Comparison of ENCODE assay signal across 9 cellular contexts in the genomic region with DNA sequence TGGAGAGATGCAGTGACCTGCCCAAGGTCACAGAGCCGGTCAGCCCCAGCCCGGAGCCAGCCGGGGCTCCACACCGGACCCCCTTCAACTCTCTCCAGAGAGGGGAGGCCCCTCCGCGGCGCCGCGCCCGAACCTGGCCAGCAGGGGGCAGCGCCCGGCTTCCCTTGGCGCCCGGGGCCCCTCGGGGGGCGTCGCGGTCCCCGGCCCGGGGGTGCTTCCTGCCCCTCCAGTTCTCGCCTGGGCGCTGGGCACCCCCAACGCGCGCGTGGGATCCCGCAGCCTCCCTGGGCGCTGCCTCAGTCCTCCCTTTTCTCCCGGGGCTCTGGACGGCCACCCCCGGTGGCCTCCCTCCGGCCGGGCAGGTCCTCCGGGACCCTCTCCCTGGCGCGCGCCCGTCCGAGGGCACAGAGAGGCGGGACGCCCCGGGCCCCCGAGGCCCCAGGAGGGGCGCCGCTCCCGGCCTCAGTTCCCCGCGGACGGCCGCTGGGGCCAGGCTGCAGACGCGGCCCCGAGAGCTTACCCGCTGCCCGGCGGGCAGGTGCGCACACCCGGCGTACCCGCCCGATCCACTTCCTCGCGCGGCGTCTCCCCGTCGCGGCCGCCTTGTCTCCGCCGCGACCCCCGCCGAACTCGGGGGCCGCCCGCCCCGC. TPM values are rescaled to one million over a fixed set of nuclear protein-coding genes. Genes with fewer than 3 reads are reported as not detected.
DNase-seq lines count a peak whose midpoint lies in the region; ATAC-seq and TF ChIP-seq lines count a peak whose summit lies in the region.
"Had no signal": no experiment of that assay in that cellular context is flagged by ENCODE, and none has a peak within 500 bp of the region (broad histone marks: within the 10 kb centered on the region; RNA-seq: fewer than 3 reads in every experiment).

No MANE protein-coding gene starts in this region.

- DNase-seq in D341Med (ENCODE audit: low spot score) (peak; percentile 85), NB4 (ENCODE audit: low read depth) (peak; percentile 22), islet precursor cell (peak; percentile 64), HK-2 (ENCODE audit: unreplicated experiment) (no peak)
- peak; percentile 71 for DNase-seq in activated naive CD8-positive, alpha-beta T cell treated with anti-CD3 and anti-CD28 coated beads, Interleukin-2, amount 10 ng/mL, durations not matched to agents 7 days and 5 days
- peak; percentile 6 to 13 for DNase-seq in stimulated activated CD8-positive, alpha-beta memory T cell treated with anti-CD3 and anti-CD28 coated beads, Interleukin-2, amount 100 ng/mL, for 48 hours (ENCODE audit: low read depth in 2 of 2)

- peak; percentile 61 for ATAC-seq in activated naive CD8-positive, alpha-beta T cell treated with anti-CD3 and anti-CD28 coated beads, Interleukin-2, amount 10 ng/mL, durations not matched to agents 7 days and 5 days (ENCODE audit: low read depth)
- ATAC-seq in HG03159 (IDR thresholded peaks at IDR 0.05; ENCODE audit: unreplicated experiment) (no peak), GM18498 (IDR thresholded peaks at IDR 0.05; ENCODE audit: unreplicated experiment) (no peak)

- TF ChIP-seq POLR2A in NB4 (IDR thresholded peaks at IDR 0.05; ENCODE audit: extremely low read depth, insufficient read length) = no peak

- H3K4me1 Mint-ChIP-seq in activated naive CD8-positive, alpha-beta T cell treated with anti-CD3 and anti-CD28 coated beads, Interleukin-2, amount 10 ng/mL, durations not matched to agents 7 days and 5 days = peaks cover 4% of the 10 kb centered on the region

- H3K27ac Mint-ChIP-seq in activated naive CD8-positive, alpha-beta T cell treated with anti-CD3 and anti-CD28 coated beads, Interleukin-2, amount 10 ng/mL, durations not matched to agents 7 days and 5 days = no peak overlapping the region

- POLR2A ChIA-PET in activated naive CD8-positive, alpha-beta T cell treated with anti-CD3 and anti-CD28 coated beads, Interleukin-2, amount 10 ng/mL, durations not matched to agents 7 days and 5 days (lab: Charles Lee) = interaction anchor here (0.6 kb wide), 2 partner anchors 127 to 1157 kb away, joined by 3 read pairs; partner anchors contain the start of gene HNRNPR

- peak overlapping the region; percentile 56 for H3K4me3 Mint-ChIP-seq in activated naive CD8-positive, alpha-beta T cell treated with anti-CD3 and anti-CD28 coated beads, Interleukin-2, amount 10 ng/mL, durations not matched to agents 7 days and 5 days

- peaks cover 72% of the 10 kb centered on the region for H3K27me3 Mint-ChIP-seq in activated naive CD8-positive, alpha-beta T cell treated with anti-CD3 and anti-CD28 coated beads, Interleukin-2, amount 10 ng/mL, durations not matched to agents 7 days and 5 days

- H3K4me3 ChIP-seq in NB4 (ENCODE audit: low read depth, low read length) = no peak overlapping the region

- no peaks in the 10 kb centered on the region for H3K36me3 Mint-ChIP-seq in activated naive CD8-positive, alpha-beta T cell treated with anti-CD3 and anti-CD28 coated beads, Interleukin-2, amount 10 ng/mL, durations not matched to agents 7 days and 5 days

- peak; percentile 43 for TF ChIP-seq CTCF in NB4 (IDR thresholded peaks at IDR 0.05; ENCODE audit: low read depth, low read length)

- H3K9me3 Mint-ChIP-seq in activated naive CD8-positive, alpha-beta T cell treated with anti-CD3 and anti-CD28 coated beads, Interleukin-2, amount 10 ng/mL, durations not matched to agents 7 days and 5 days = no peaks in the 10 kb centered on the region

RNA-seq across cellular contexts. Expression of gene HTR1D, which starts 0.4 kb away (rescaled TPM):
- total RNA-seq in activated naive CD8-positive, alpha-beta T cell treated with anti-CD3 and anti-CD28 coated beads, Interleukin-2, amount 10 ng/mL, durations not matched to agents 7 days and 5 days = not detected
- total RNA-seq: skeletal muscle tissue had no signal

RNA-seq across cellular contexts. Expression of gene LUZP1, which starts 48.2 kb away (rescaled TPM):
- 10 to 100 TPM; 18.4 to 19.1 TPM for total RNA-seq in activated naive CD8-positive, alpha-beta T cell treated with anti-CD3 and anti-CD28 coated beads, Interleukin-2, amount 10 ng/mL, durations not matched to agents 7 days and 5 days
